In the genomic region with DNA sequence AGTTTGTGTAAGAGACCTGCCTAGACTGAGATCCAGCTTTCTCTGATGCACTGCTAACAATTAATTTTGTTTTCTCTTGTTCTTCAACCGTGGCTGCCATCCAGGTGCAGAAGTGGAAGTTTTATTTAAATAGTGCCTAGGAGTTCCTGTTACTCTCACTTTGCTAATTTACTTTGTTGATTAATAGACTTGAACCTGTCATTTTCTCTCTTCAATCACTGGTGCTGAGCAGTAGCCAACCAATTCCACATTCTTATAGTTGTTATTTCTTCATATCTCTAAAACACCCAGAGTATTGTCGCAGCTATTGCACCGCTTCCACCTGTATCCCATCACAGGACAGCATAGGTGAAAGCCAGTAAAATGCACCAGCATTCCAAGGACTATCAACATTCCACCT, we compare ENCODE assay signal across 30 cellular contexts.
"Had no signal": no experiment of that assay in that cellular context is flagged by ENCODE, and none has a peak within 500 bp of the region (broad histone marks: within the 10 kb centered on the region; RNA-seq: fewer than 3 reads in every experiment).

No MANE protein-coding gene starts in this region.

- H3K9ac ChIP-seq: KMS-11, SK-N-SH had no signal

- H3K4me1 Mint-ChIP-seq: activated naive CD8-positive, alpha-beta T cell treated with anti-CD3 and anti-CD28 coated beads, Interleukin-2, amount 10 ng/mL, durations not matched to agents 7 days and 5 days; activated T-helper 17 cell treated with anti-CD3 and anti-CD28 coated beads, Interleukin-2, amount 50 U/mL, for 72 hours had no signal

- H3K27ac Mint-ChIP-seq: activated CD4-positive, alpha-beta T cell treated with anti-CD3 and anti-CD28 coated beads, Interleukin-2, amount 10 ng/mL, durations not matched to agents 24 days and 14 days; activated CD8-positive, alpha-beta T cell treated with anti-CD3 and anti-CD28 coated beads for 36 hours; activated naive CD4-positive, alpha-beta T cell treated with anti-CD3 and anti-CD28 coated beads, Interleukin-2, amount 50 U/mL, for 24 hours; activated naive CD8-positive, alpha-beta T cell treated with anti-CD3 and anti-CD28 coated beads, Interleukin-2, amount 10 ng/mL, durations not matched to agents 7 days and 5 days; activated T-cell treated with anti-CD3 and anti-CD28 coated beads, Interleukin-2, amount 50 U/mL, for 72 hours; activated T-helper 17 cell treated with anti-CD3 and anti-CD28 coated beads, Interleukin-2, amount 50 U/mL, for 72 hours; T-helper 1 cell treated with Interleukin-12 subunit alpha and Interleukin-12 subunit beta and Interleukin-4 antibody, amounts not matched to agents 30 μg/mL and 1 μg/mL, for 36 hours; T-helper 2 cell treated with Interferon-gamma antibody and Interleukin-4, amounts not matched to agents 5 μg/mL and 100 μg/mL, for 36 hours had no signal

- ATAC-seq: activated CD8-positive, alpha-beta T cell treated with anti-CD3 and anti-CD28 coated beads for 36 hours; activated T-cell treated with anti-CD3 and anti-CD28 coated beads, Interleukin-2, amount 50 U/mL, for 72 hours; activated T-helper 17 cell treated with anti-CD3 and anti-CD28 coated beads, Interleukin-2, amount 50 U/mL, for 72 hours; body of pancreas; Panc1 had no signal

- H3K27me3 Mint-ChIP-seq: activated naive CD4-positive, alpha-beta T cell treated with anti-CD3 and anti-CD28 coated beads, Interleukin-2, amount 50 U/mL, for 24 hours; activated naive CD8-positive, alpha-beta T cell treated with anti-CD3 and anti-CD28 coated beads, Interleukin-2, amount 10 ng/mL, durations not matched to agents 7 days and 5 days had no signal

- H3K36me3 Mint-ChIP-seq: activated naive CD4-positive, alpha-beta T cell treated with anti-CD3 and anti-CD28 coated beads, Interleukin-2, amount 50 U/mL, for 24 hours; activated naive CD8-positive, alpha-beta T cell treated with anti-CD3 and anti-CD28 coated beads, Interleukin-2, amount 10 ng/mL, durations not matched to agents 7 days and 5 days had no signal

- H3K4me3 ChIP-seq: adrenal gland, body of pancreas, breast epithelium, SJSA1 had no signal

- DNase-seq: activated CD4-positive, alpha-beta T cell treated with anti-CD3 and anti-CD28 coated beads, Interleukin-2, amount 10 ng/mL, durations not matched to agents 24 days and 14 days; activated CD4-positive, alpha-beta T cell treated with anti-CD3 and anti-CD28 coated beads, Interleukin-2, amount 50 U/mL, for 4 hours; activated CD8-positive, alpha-beta T cell treated with anti-CD3 and anti-CD28 coated beads for 36 hours; activated effector memory CD4-positive, alpha-beta T cell treated with anti-CD3 and anti-CD28 coated beads, Interleukin-2, amount 50 U/mL, for 16 hours; activated naive CD4-positive, alpha-beta T cell; activated naive CD8-positive, alpha-beta T cell treated with anti-CD3 and anti-CD28 coated beads, Interleukin-2, amount 10 ng/mL, durations not matched to agents 7 days and 5 days; activated T-cell treated with anti-CD3 and anti-CD28 coated beads, Interleukin-2, amount 50 U/mL, for 1 hour; activated T-cell treated with anti-CD3 and anti-CD28 coated beads, Interleukin-2, amount 50 U/mL, for 72 hours; MM.1S; NCI-H1092; NCI-H1417 treated with DMSO at 0.1 percent for 48 hours; NCI-H187 treated with DMSO at 0.1 percent for 48 hours; NCI-H2081; NCI-H226; NCI-H446 treated with DMSO at 0.1 percent for 48 hours; NCI-H526; NCI-H748 treated with DMSO at 0.1 percent for 48 hours; RPMI8226; SHP77 treated with DMSO at 0.1 percent for 48 hours; SK-N-SH had no signal

- H3K4me3 Mint-ChIP-seq: activated CD4-positive, alpha-beta T cell treated with anti-CD3 and anti-CD28 coated beads, Interleukin-2, amount 10 ng/mL, durations not matched to agents 24 days and 14 days; activated CD8-positive, alpha-beta T cell treated with anti-CD3 and anti-CD28 coated beads for 36 hours; activated naive CD4-positive, alpha-beta T cell treated with anti-CD3 and anti-CD28 coated beads, Interleukin-2, amount 50 U/mL, for 24 hours; activated naive CD8-positive, alpha-beta T cell treated with anti-CD3 and anti-CD28 coated beads, Interleukin-2, amount 10 ng/mL, durations not matched to agents 7 days and 5 days; activated T-cell treated with anti-CD3 and anti-CD28 coated beads, Interleukin-2, amount 50 U/mL, for 72 hours; activated T-helper 17 cell treated with anti-CD3 and anti-CD28 coated beads, Interleukin-2, amount 50 U/mL, for 72 hours; T-helper 1 cell treated with Interleukin-12 subunit alpha and Interleukin-12 subunit beta and Interleukin-4 antibody, amounts not matched to agents 30 μg/mL and 1 μg/mL, for 36 hours; T-helper 2 cell treated with Interferon-gamma antibody and Interleukin-4, amounts not matched to agents 5 μg/mL and 100 μg/mL, for 36 hours had no signal

- H3K4me1 ChIP-seq: adrenal gland, body of pancreas, breast epithelium, SJSA1 had no signal

- H3K27me3 ChIP-seq: adrenal gland, body of pancreas, breast epithelium, SJSA1 had no signal

- H3K9me3 Mint-ChIP-seq: activated CD4-positive, alpha-beta T cell treated with anti-CD3 and anti-CD28 coated beads, Interleukin-2, amount 10 ng/mL, durations not matched to agents 24 days and 14 days; activated CD8-positive, alpha-beta T cell treated with anti-CD3 and anti-CD28 coated beads for 36 hours; activated naive CD4-positive, alpha-beta T cell treated with anti-CD3 and anti-CD28 coated beads, Interleukin-2, amount 50 U/mL, for 24 hours; activated naive CD8-positive, alpha-beta T cell treated with anti-CD3 and anti-CD28 coated beads, Interleukin-2, amount 10 ng/mL, durations not matched to agents 7 days and 5 days; activated T-cell treated with anti-CD3 and anti-CD28 coated beads, Interleukin-2, amount 50 U/mL, for 72 hours; activated T-helper 17 cell treated with anti-CD3 and anti-CD28 coated beads, Interleukin-2, amount 50 U/mL, for 72 hours; T-helper 2 cell treated with Interferon-gamma antibody and Interleukin-4, amounts not matched to agents 5 μg/mL and 100 μg/mL, for 36 hours had no signal

- H3K9me3 ChIP-seq: adrenal gland, body of pancreas, breast epithelium, SJSA1, SK-N-SH had no signal

- H3K27ac ChIP-seq: body of pancreas, KMS-11, SJSA1 had no signal

- H3K36me3 ChIP-seq: adrenal gland, breast epithelium, SJSA1 had no signal
